In genomic region chr19:20612711-20613316, GRCh38 we compare ENCODE assay signal across 19 cellular contexts. TPM values are rescaled to one million over a fixed set of nuclear protein-coding genes. Genes with fewer than 3 reads are reported as not detected.
DNase-seq lines count a peak whose midpoint lies in the region; ATAC-seq, FAIRE-seq and TF ChIP-seq lines count a peak whose summit lies in the region.
"Had no signal": no experiment of that assay in that cellular context is flagged by ENCODE, and none has a peak within 500 bp of the region (broad histone marks: within the 10 kb centered on the region; RNA-seq: fewer than 3 reads in every experiment).

No MANE protein-coding gene starts in this region.

- no peaks in the 10 kb centered on the region for H3K9me3 ChIP-seq in keratinocyte (ENCODE audit: control insufficient read depth, low read depth, low read length)
- H3K9me3 ChIP-seq in trophoblast cell (ENCODE audit: insufficient read depth, low read depth, low read length) = no peaks in the 10 kb centered on the region

- H3K18ac ChIP-seq in trophoblast cell (ENCODE audit: low read length) = no peak overlapping the region

- H3K9me3 Mint-ChIP-seq in activated CD4-positive, alpha-beta T cell treated with anti-CD3 and anti-CD28 coated beads, Interleukin-2, amount 10 ng/mL, durations not matched to agents 7 days and 5 days = peaks cover 51% of the 10 kb centered on the region

- WGBS in trophoblast cell (ENCODE audit: extremely low coverage, insufficient coverage, insufficient read length) = no CpG with 5 or more reads among the region's 5 CpGs

- H3K79me1 ChIP-seq in trophoblast cell (ENCODE audit: low read length) = no peaks in the 10 kb centered on the region

- no peak overlapping the region for H3K23ac ChIP-seq in trophoblast cell (ENCODE audit: low read length)

- H4K12ac ChIP-seq in trophoblast cell (ENCODE audit: low read depth, low read length) = no peak overlapping the region

- H3K27me3 ChIP-seq in keratinocyte (ENCODE audit: control insufficient read depth, extremely low read depth, insufficient read depth, low read length) (no peaks in the 10 kb centered on the region), trophoblast cell (ENCODE audit: insufficient read depth, low read length) (no peaks in the 10 kb centered on the region)

- no peaks in the 10 kb centered on the region for H4K20me1 ChIP-seq in keratinocyte (ENCODE audit: control insufficient read depth, extremely low read depth, insufficient read depth, low read length)

- H3K4me3 ChIP-seq in WI38 (ENCODE audit: low read depth, low read length) (peak overlapping the region; percentile 53), keratinocyte (ENCODE audit: control insufficient read depth in 2 of 3, extremely low read depth in 1 of 3, insufficient read depth in 2 of 3, low read depth in 1 of 3, low read length in 3 of 3) (peak overlapping the region in 2 of 3 experiments; percentile 13 to 21), trophoblast cell (ENCODE audit: low read depth, low read length) (no peak overlapping the region)

- no peaks in the 10 kb centered on the region for H3K79me2 ChIP-seq in keratinocyte (ENCODE audit: control insufficient read depth, insufficient read depth, low read length)
- H3K79me2 ChIP-seq in trophoblast cell (ENCODE audit: control insufficient read depth, insufficient read depth, low read length, poor library complexity) = no peaks in the 10 kb centered on the region

- no peak overlapping the region for H2BK5ac ChIP-seq in trophoblast cell (ENCODE audit: low read depth, low read length, poor library complexity)

- TF ChIP-seq CTCF in WI38 (IDR thresholded peaks at IDR 0.05; ENCODE audit: low read depth, low read length) (no peak), keratinocyte (optimal IDR thresholded peaks at IDR 0.05 in 1 of 3, IDR thresholded peaks at IDR 0.05 in 1 of 3, conservative IDR thresholded peaks at IDR 0.05 in 1 of 3; ENCODE audit: extremely low read depth in 1 of 3, insufficient read depth in 2 of 3, low read length in 3 of 3) (no peak)

- no peak for FAIRE-seq in keratinocyte (lab: Jason Lieb, UNC)
- FAIRE-seq: A204.1 had no signal

- no peaks in the 10 kb centered on the region for H3K36me3 Mint-ChIP-seq in activated CD4-positive, alpha-beta T cell treated with anti-CD3 and anti-CD28 coated beads, Interleukin-2, amount 10 ng/mL, durations not matched to agents 7 days and 5 days (ENCODE audit: low read depth)

- H3K36me3 ChIP-seq in keratinocyte (ENCODE audit: control insufficient read depth in 2 of 2, extremely low read depth in 1 of 2, insufficient read depth in 2 of 2, low read length in 2 of 2) = no peaks in the 10 kb centered on the region
- no peaks in the 10 kb centered on the region for H3K36me3 ChIP-seq in trophoblast cell (ENCODE audit: control insufficient read depth in 1 of 2, insufficient read depth in 2 of 2, low read length in 2 of 2)

- no peak overlapping the region for H4K8ac ChIP-seq in trophoblast cell (ENCODE audit: low read depth, low read length)

- no peak overlapping the region for H2BK120ac ChIP-seq in trophoblast cell (ENCODE audit: insufficient read depth, low read length, poor library complexity)

- POLR2A ChIA-PET in activated CD4-positive, alpha-beta T cell treated with anti-CD3 and anti-CD28 coated beads, Interleukin-2, amount 10 ng/mL, durations not matched to agents 7 days and 5 days (lab: Charles Lee) = no interaction called here

- H2AFZ ChIP-seq in keratinocyte (ENCODE audit: control insufficient read depth, low read length) (no peak overlapping the region), trophoblast cell (ENCODE audit: insufficient read depth, low read length, poor library complexity) (no peak overlapping the region)

- H3K27ac Mint-ChIP-seq in activated CD4-positive, alpha-beta T cell treated with anti-CD3 and anti-CD28 coated beads, Interleukin-2, amount 10 ng/mL, durations not matched to agents 7 days and 5 days = no peak overlapping the region
- H3K27ac Mint-ChIP-seq: activated T-helper 2 cell treated with anti-CD3 and anti-CD28 coated beads, Interferon-gamma antibody, Interleukin-2, Interleukin-4, amounts not matched to agents 10 μg/mL and 5 μg/mL and 100 μg/mL, durations not matched to agents 14 hours and 24 hours and 36 hours; CD8-positive, alpha-beta memory T cell had no signal

- H3K9me1 ChIP-seq in keratinocyte (ENCODE audit: control insufficient read depth, extremely low read depth, insufficient read depth, low read length) = no peaks in the 10 kb centered on the region

- H3K4me1 Mint-ChIP-seq in activated CD4-positive, alpha-beta T cell treated with anti-CD3 and anti-CD28 coated beads, Interleukin-2, amount 10 ng/mL, durations not matched to agents 7 days and 5 days = no peaks in the 10 kb centered on the region

- no peak overlapping the region for H2BK12ac ChIP-seq in trophoblast cell (ENCODE audit: low read length)

- H3K4me1 ChIP-seq in keratinocyte (ENCODE audit: control insufficient read depth, extremely low read depth, insufficient read depth, low read length) (no peaks in the 10 kb centered on the region), trophoblast cell (ENCODE audit: control insufficient read depth in 1 of 2, insufficient read depth in 2 of 2, low read length in 2 of 2) (no peaks in the 10 kb centered on the region)

- dilution Hi-C loops in keratinocyte (cut with MboI; ENCODE audit: extremely low pct_ligation_motif_present, low sequenced_read_pairs) = no loop called here

- H3K4me2 ChIP-seq in keratinocyte (ENCODE audit: control insufficient read depth, extremely low read depth, insufficient read depth, low read depth, low read length) = peak overlapping the region; percentile 38
- no peak overlapping the region for H3K4me2 ChIP-seq in trophoblast cell (ENCODE audit: low read length)

- no peak overlapping the region for H3K4ac ChIP-seq in trophoblast cell (ENCODE audit: low read depth, low read length)

- DNase-seq in activated CD4-positive, alpha-beta T cell treated with anti-CD3 and anti-CD28 coated beads, Interleukin-2, amount 10 ng/mL, durations not matched to agents 7 days and 5 days = no peak
- no peak for DNase-seq in activated CD4-positive, alpha-beta T cell treated with anti-CD3 and anti-CD28 coated beads for 4 hours
- DNase-seq in keratinocyte (ENCODE audit: low read depth, low spot score) (no peak), ureter (ENCODE audit: low spot score) (peak; percentile 63), trophoblast cell (no peak), NCI-H510A treated with DMSO at 0.1 percent for 48 hours (lab: John Stamatoyannopoulos, UW) (no peak)
- DNase-seq: amygdala; CD8-positive, alpha-beta memory T cell; EL; NCI-H2029; Right ventricle myocardium superior; stimulated activated CD4-positive, alpha-beta T cell treated with anti-CD3 and anti-CD28 coated beads, Interleukin-2, amount 100 ng/mL, for 48 hours; T-helper 2 cell had no signal

- H3K27me3 Mint-ChIP-seq in activated CD4-positive, alpha-beta T cell treated with anti-CD3 and anti-CD28 coated beads, Interleukin-2, amount 10 ng/mL, durations not matched to agents 7 days and 5 days = no peaks in the 10 kb centered on the region

- no peak overlapping the region for H2AK5ac ChIP-seq in trophoblast cell (ENCODE audit: low read length)

- H3K14ac ChIP-seq in trophoblast cell (ENCODE audit: low read length) = no peak overlapping the region

- H4K91ac ChIP-seq in trophoblast cell (ENCODE audit: low read depth, low read length) = no peak overlapping the region

- H3K27ac ChIP-seq in keratinocyte (ENCODE audit: control insufficient read depth, insufficient read depth, low read length) (no peak overlapping the region), trophoblast cell (ENCODE audit: low read depth, low read length) (no peak overlapping the region)

- CTCF ChIA-PET in activated CD4-positive, alpha-beta T cell treated with anti-CD3 and anti-CD28 coated beads, Interleukin-2, amount 10 ng/mL, durations not matched to agents 7 days and 5 days (lab: Charles Lee) = no interaction called here

- peak overlapping the region; percentile 9 for H3K4me3 Mint-ChIP-seq in activated CD4-positive, alpha-beta T cell treated with anti-CD3 and anti-CD28 coated beads, Interleukin-2, amount 10 ng/mL, durations not matched to agents 7 days and 5 days

- no peak for ATAC-seq in HG03196 (IDR thresholded peaks at IDR 0.05; ENCODE audit: unreplicated experiment)
- ATAC-seq: activated CD4-positive, CD25-positive, alpha-beta regulatory T cell treated with anti-CD3 and anti-CD28 coated beads, Interleukin-2, amount 50 U/mL, for 24 hours; sciatic nerve had no signal

- H3K9ac ChIP-seq in keratinocyte (ENCODE audit: control insufficient read depth, extremely low read depth, insufficient read depth, low read length) (no peak overlapping the region), trophoblast cell (ENCODE audit: low read length) (no peak overlapping the region)

RNA-seq across cellular contexts. Expression of gene ZNF737, which starts 47.2 kb away (rescaled TPM):
- 10 to 100 TPM; 18.9 to 22.5 TPM for total RNA-seq in activated CD4-positive, alpha-beta T cell treated with anti-CD3 and anti-CD28 coated beads, Interleukin-2, amount 10 ng/mL, durations not matched to agents 7 days and 5 days
- polyA plus RNA-seq in keratinocyte = 3.6 to 6.3 TPM (median 4.8 TPM) in 3 replicates
- 1.8 TPM for polyA plus RNA-seq in keratinocyte (2011; ENCODE audit: low read depth)
- polyA plus RNA-seq in keratinocyte (2011; cell fraction: cytosol; rRNA removed) = 1.1 and 2.8 TPM in 2 replicates
- 12.3 and 15.4 TPM in 2 replicates for polyA plus RNA-seq in keratinocyte (2011; cell fraction: nucleus; rRNA removed)
- 2.8 and 3.7 TPM in 2 replicates for polyA plus RNA-seq in keratinocyte (2012; ENCODE audit: low replicate concordance)
- polyA minus RNA-seq in keratinocyte = 5.1 to 13.1 TPM (median 8.9 TPM) in 3 replicates
- 2.1 TPM for polyA minus RNA-seq in keratinocyte (2011; cell fraction: cytosol; rRNA and poly(A)+ RNA removed)
- polyA minus RNA-seq in keratinocyte (2011; cell fraction: nucleus; rRNA and poly(A)+ RNA removed) = 17.0 and 26.7 TPM in 2 replicates
- 65.6 TPM for total RNA-seq in ureter
- 16.2 TPM in 2 replicates for polyA plus RNA-seq in trophoblast cell (2013)

RNA-seq across cellular contexts. Expression of gene ZNF626, which starts 48.6 kb away (rescaled TPM):
- 10 to 100 TPM in 1 of 2 experiments, 1 to 10 TPM in 1; 8.3 to 11.1 TPM for total RNA-seq in activated CD4-positive, alpha-beta T cell treated with anti-CD3 and anti-CD28 coated beads, Interleukin-2, amount 10 ng/mL, durations not matched to agents 7 days and 5 days
- 5.0 to 7.8 TPM (median 7.6 TPM) in 3 replicates for polyA plus RNA-seq in keratinocyte
- 3.4 TPM for polyA plus RNA-seq in keratinocyte (2011; ENCODE audit: low read depth)
- 3.8 and 5.8 TPM in 2 replicates for polyA plus RNA-seq in keratinocyte (2011; cell fraction: cytosol; rRNA removed)
- polyA plus RNA-seq in keratinocyte (2011; cell fraction: nucleus; rRNA removed) = 10.4 and 12.9 TPM in 2 replicates
- polyA plus RNA-seq in keratinocyte (2012; ENCODE audit: low replicate concordance) = 3.4 and 6.1 TPM in 2 replicates
- polyA minus RNA-seq in keratinocyte = 2.2 to 6.6 TPM (median 6.5 TPM) in 3 replicates
- polyA minus RNA-seq in keratinocyte (2011; cell fraction: cytosol; rRNA and poly(A)+ RNA removed) = 5.2 TPM
- polyA minus RNA-seq in keratinocyte (2011; cell fraction: nucleus; rRNA and poly(A)+ RNA removed) = 7.9 and 19.5 TPM in 2 replicates
- 93.4 TPM for total RNA-seq in ureter
- polyA plus RNA-seq in trophoblast cell (2013) = 16.0 and 16.1 TPM in 2 replicates
